In the genomic region with DNA sequence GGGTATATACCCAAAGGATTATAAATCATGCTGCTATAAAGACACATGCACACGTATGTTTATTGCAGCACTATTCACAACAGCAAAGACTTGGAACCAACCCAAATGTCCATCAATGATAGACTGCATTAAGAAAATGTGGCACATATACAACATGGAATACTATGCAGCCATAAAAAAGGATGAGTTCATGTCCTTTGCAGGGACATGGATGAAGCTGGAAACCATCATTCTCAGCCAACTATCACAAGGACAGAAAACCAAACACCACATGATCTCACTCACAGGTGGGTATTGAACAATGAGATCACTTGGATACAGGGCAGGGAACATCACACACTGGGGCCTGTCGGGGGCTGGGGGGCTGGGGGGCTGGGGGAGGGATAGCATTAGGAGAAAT, we compare ENCODE assay signal across 14 cellular contexts. TPM values are rescaled to one million over a fixed set of nuclear protein-coding genes. Genes with fewer than 3 reads are reported as not detected.
"Had no signal": no experiment of that assay in that cellular context is flagged by ENCODE, and none has a peak within 500 bp of the region (broad histone marks: within the 10 kb centered on the region; RNA-seq: fewer than 3 reads in every experiment).

No MANE protein-coding gene starts in this region.

RNA-seq across cellular contexts. Expression of a gene that starts 49.8 kb away (rescaled TPM):
- total RNA-seq: activated B cell treated with CpG ODN at 0.5 μM for 24 hours; activated CD4-positive, alpha-beta memory T cell treated with anti-CD3 and anti-CD28 coated beads for 36 hours; activated CD4-positive, alpha-beta memory T cell treated with anti-CD3 and anti-CD28 coated beads, Interleukin-2, amount 10 ng/mL, durations not matched to agents 7 days and 5 days; activated CD4-positive, alpha-beta T cell treated with anti-CD3 and anti-CD28 coated beads for 36 hours; activated CD4-positive, alpha-beta T cell treated with anti-CD3 and anti-CD28 coated beads, Interleukin-2, amount 10 ng/mL, durations not matched to agents 24 days and 14 days; activated CD4-positive, alpha-beta T cell treated with anti-CD3 and anti-CD28 coated beads, Interleukin-2, amount 10 ng/mL, durations not matched to agents 7 days and 5 days; activated CD8-positive, alpha-beta memory T cell treated with anti-CD3 and anti-CD28 coated beads for 36 hours; activated CD8-positive, alpha-beta memory T cell treated with anti-CD3 and anti-CD28 coated beads, Interleukin-2, amount 10 ng/mL, durations not matched to agents 7 days and 5 days; activated CD8-positive, alpha-beta T cell treated with anti-CD3 and anti-CD28 coated beads for 36 hours; activated CD8-positive, alpha-beta T cell treated with anti-CD3 and anti-CD28 coated beads, Interleukin-2, amount 10 ng/mL, durations not matched to agents 7 days and 5 days; T-helper 1 cell treated with Interleukin-12 subunit alpha and Interleukin-12 subunit beta and Interleukin-4 antibody, amounts not matched to agents 30 ng/mL and 1 ng/mL, for 36 hours; T-helper 17 cell; T-helper 2 cell treated with Interferon-gamma antibody and Interleukin-4, amounts not matched to agents 100 ng/mL and 5 ng/mL, for 36 hours; WTC11 had no signal
